Comparison of ENCODE assay signal across 8 cellular contexts in the genomic region with DNA sequence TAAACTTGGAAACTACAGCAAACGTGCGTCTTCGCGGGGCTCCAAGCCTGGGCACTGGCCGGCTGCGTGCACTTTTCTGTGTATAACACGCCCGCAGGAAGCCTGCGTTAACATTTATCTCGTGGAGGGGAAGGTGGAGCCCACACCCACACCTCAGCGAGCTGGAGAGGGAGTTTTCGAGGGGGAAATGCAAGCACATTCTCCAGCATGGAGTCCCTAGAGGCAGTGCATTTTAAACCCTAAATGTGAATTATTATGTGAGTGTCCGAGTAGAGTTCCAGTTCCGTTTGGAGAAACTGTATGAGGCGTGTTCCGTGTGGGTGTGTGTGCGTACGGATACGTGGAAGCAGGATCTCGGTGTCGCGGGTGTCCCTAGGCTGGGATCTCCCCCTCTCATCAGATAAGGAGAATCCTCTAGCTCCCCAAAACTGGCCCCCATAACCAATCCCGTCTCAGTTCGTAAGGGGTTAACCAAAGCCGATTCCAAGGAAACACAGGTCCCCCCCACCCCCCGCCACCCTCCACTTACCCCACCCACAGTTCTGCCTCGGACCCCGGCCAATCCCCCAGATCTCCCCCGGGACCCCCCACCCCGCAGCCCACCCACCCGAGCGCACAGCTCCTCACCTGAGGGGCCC. TPM values are rescaled to one million over a fixed set of nuclear protein-coding genes. Genes with fewer than 3 reads are reported as not detected.
DNase-seq lines count a peak whose midpoint lies in the region; TF ChIP-seq lines count a peak whose summit lies in the region.

No MANE protein-coding gene starts in this region.

- peaks cover 0 to 25% (median 15%) of the 10 kb centered on the region in 4 donors for H3K4me1 ChIP-seq in transverse colon

- no peaks in the 10 kb centered on the region for H3K9me3 ChIP-seq in transverse colon

- no peak for TF ChIP-seq POLR2A in transverse colon (IDR thresholded peaks at IDR 0.05)

- H3K27me3 ChIP-seq in transverse colon = no peaks in the 10 kb centered on the region

- no peak for TF ChIP-seq EP300 in transverse colon (IDR thresholded peaks at IDR 0.05; ENCODE audit: low read depth)

- no peaks in the 10 kb centered on the region for H3K36me3 ChIP-seq in transverse colon

- in situ Hi-C loops in transverse colon (cut with MboI; ENCODE audit: low pct_ligation_motif_present in 1 of 4, low pct_unique_long_range_greater_than_20kb in 1 of 4, low sequenced_read_pairs in 3 of 4) = loop anchor here (10.0 kb wide), 3 partner anchors 141 to 211 kb away; no protein-coding TSS in a partner anchor

- H3K4me3 ChIP-seq in transverse colon = peak overlapping the region; percentile 65 to 89 (median 80)

- intact Hi-C loops in transverse colon (cut with DNase I; ENCODE audit: low total_unique reads) = loop anchor here (5.0 to 10.0 kb wide), 2 partner anchors 139 to 221 kb away; no protein-coding TSS in a partner anchor

- TF ChIP-seq CTCF in transverse colon (IDR thresholded peaks at IDR 0.05) = no peak

- 0% methylated on average over 25 of the region's 32 CpGs; no CpG with 5 or more reads in 1 of the 2 donors for whole genome bisulfite sequencing in transverse colon (ENCODE audit: low coverage in 1 of 2), 2 donors

- peak; percentile 48 for DNase-seq in EH (ENCODE audit: low read depth)
- peak; percentile 28 for DNase-seq in LoVo (ENCODE audit: low spot score)
- peak; percentile 47 to 65 for DNase-seq in activated CD4-positive, alpha-beta T cell treated with anti-CD3 and anti-CD28 coated beads, Interleukin-2, amount 50 U/mL, for 48 hours
- no peak for DNase-seq in epithelial cell of prostate (ENCODE audit: low read depth, low spot score)
- DNase-seq in myocyte (ENCODE audit: low read depth) = peak; percentile 54
- DNase-seq in transverse colon = peak; percentile 48
- DNase-seq in NCI-H2196 (lab: John Stamatoyannopoulos, UW; ENCODE audit: unreplicated experiment) = no peak
- no peak for DNase-seq in NCI-H2171 (lab: John Stamatoyannopoulos, UW)

- H3K27ac ChIP-seq in epithelial cell of prostate = peak overlapping the region; percentile 76
- H3K27ac ChIP-seq in transverse colon = peak overlapping the region; percentile 92 to 94 (median 93)

RNA-seq across cellular contexts. Expression of a gene that starts 0.4 kb away (rescaled TPM):
- total RNA-seq in myocyte = 124 and 152 TPM in 2 replicates
- 32.3 TPM for polyA plus RNA-seq in myocyte (2012)
- 10 to 100 TPM; 12.9 to 32.7 (median 21.6) TPM for total RNA-seq in transverse colon

Comparison
In these comparisons a context has a peak if more than half of its experiments do, and no peak if none do; other contexts are left out.
1. DNase-seq: peak in EH (single experiment), LoVo (single experiment), activated CD4-positive, alpha-beta T cell treated with anti-CD3 and anti-CD28 coated beads, Interleukin-2, amount 50 U/mL, for 48 hours (2 of 2), myocyte (single experiment) and transverse colon (single experiment); none in epithelial cell of prostate (single experiment), NCI-H2196 (single experiment) and NCI-H2171 (single experiment).